16 cellular contexts compared by ENCODE assay signal in genomic region chr13:97395437-97396136, GRCh38. TPM values are rescaled to one million over a fixed set of nuclear protein-coding genes. Genes with fewer than 3 reads are reported as not detected.
DNase-seq lines count a peak whose midpoint lies in the region; TF ChIP-seq lines count a peak whose summit lies in the region.
"Had no signal": no experiment of that assay in that cellular context is flagged by ENCODE, and none has a peak within 500 bp of the region (broad histone marks: within the 10 kb centered on the region; RNA-seq: fewer than 3 reads in every experiment).

No MANE protein-coding gene starts in this region.

- no peak overlapping the region for H3K4me3 ChIP-seq in AG10803 (ENCODE audit: low read length)
- H3K4me3 ChIP-seq in brain microvascular endothelial cell (ENCODE audit: low read depth, low read length) = no peak overlapping the region
- H3K4me3 ChIP-seq: esophagus squamous epithelium had no signal

- no peaks in the 10 kb centered on the region for H3K27me3 ChIP-seq in brain microvascular endothelial cell (replicated peaks)
- H3K27me3 ChIP-seq: esophagus squamous epithelium had no signal

- DNase-seq in AG10803 (ENCODE audit: low read depth) (peak; percentile 37), NCI-H460 (ENCODE audit: extremely low read depth, low read depth) (peak; percentile 26), brain microvascular endothelial cell (peak; percentile 5), iris pigment epithelial cell (ENCODE audit: low read depth) (peak; percentile 35), NCI-H510A (lab: John Stamatoyannopoulos, UW) (no peak), NCI-H1930 (lab: John Stamatoyannopoulos, UW) (no peak)
- DNase-seq in stimulated activated CD4-positive, alpha-beta T cell treated with anti-CD3 and anti-CD28 coated beads, Interleukin-4, amount 100 ng/mL, for 4 hours = no peak
- no peak for DNase-seq in effector CD4-positive, alpha-beta T cell
- DNase-seq: activated effector memory CD4-positive, alpha-beta T cell treated with Interleukin-2 at 50 U/mL for 16 hours; aorta; dermis blood vessel endothelial cell; esophagus squamous epithelium; KG1; naive B cell; NCI-H446 had no signal

- peaks cover 2% of the 10 kb centered on the region for H3K36me3 ChIP-seq in brain microvascular endothelial cell (replicated peaks)

- TF ChIP-seq CTCF in AG10803 (conservative IDR thresholded peaks at IDR 0.05; ENCODE audit: low read length) = no peak
- no peak for TF ChIP-seq CTCF in brain microvascular endothelial cell (IDR thresholded peaks at IDR 0.05; ENCODE audit: low read depth, low read length, missing control alignments)

- in situ Hi-C loops in brain microvascular endothelial cell (cut with HindIII; ENCODE audit: low pct_ligation_motif_present, low sequenced_read_pairs) = no loop called here

- no peak overlapping the region for H3K27ac ChIP-seq in brain microvascular endothelial cell
- H3K27ac ChIP-seq: esophagus squamous epithelium, VCaP had no signal

RNA-seq across cellular contexts. Expression of gene RAP2A, which starts 38.4 kb away (rescaled TPM):
- 15.8 and 17.5 TPM in 2 replicates for total RNA-seq in NCI-H460 (2014; rRNA removed; shearing (Covaris generic))
- 8.6 and 10.2 TPM in 2 replicates for polyA plus RNA-seq in NCI-H460 (2014; cell fraction: nucleus; rRNA removed)

Comparison
In these comparisons a context has a peak if more than half of its experiments do, and no peak if none do; other contexts are left out.
1. DNase-seq: peak in AG10803 (single experiment), NCI-H460 (single experiment), brain microvascular endothelial cell (single experiment) and iris pigment epithelial cell (single experiment); none in stimulated activated CD4-positive, alpha-beta T cell treated with anti-CD3 and anti-CD28 coated beads, Interleukin-4, amount 100 ng/mL, for 4 hours (0 of 2), effector CD4-positive, alpha-beta T cell (single experiment), NCI-H510A (single experiment) and NCI-H1930 (0 of 2).